ENCODE assay signal across 11 cellular contexts in genomic region chr3:41716391-41716910, GRCh38.
A peak's percentile ranks its signal among the peaks of the same experiment; 100 is the strongest.
DNase-seq lines count a peak whose midpoint lies in the region; ATAC-seq and TF ChIP-seq lines count a peak whose summit lies in the region.
"Had no signal": no experiment of that assay in that cellular context is flagged by ENCODE, and none has a peak within 500 bp of the region (broad histone marks: within the 10 kb centered on the region; RNA-seq: fewer than 3 reads in every experiment).

No MANE protein-coding gene starts in this region.

- no peak overlapping the region for H3K4me3 Mint-ChIP-seq in chondrocyte (ENCODE audit: unreplicated experiment)
- no peak overlapping the region for H3K4me3 Mint-ChIP-seq in mesothelial cell of epicardium
- no peak overlapping the region for H3K4me3 Mint-ChIP-seq in activated CD4-positive, alpha-beta memory T cell treated with anti-CD3 and anti-CD28 coated beads, Interleukin-2, amount 10 ng/mL, durations not matched to agents 7 days and 5 days
- H3K4me3 Mint-ChIP-seq in stimulated activated naive CD8-positive, alpha-beta T cell treated with anti-CD3 and anti-CD28 coated beads, Interleukin-15, amount 100 ng/mL, for 72 hours, result no peak overlapping the region

- ATAC-seq in GM21515 (IDR thresholded peaks at IDR 0.05; ENCODE audit: unreplicated experiment), result no peak
- no peak for ATAC-seq in stimulated activated naive CD8-positive, alpha-beta T cell treated with anti-CD3 and anti-CD28 coated beads, Interleukin-15, amount 100 ng/mL, for 72 hours
- ATAC-seq: K562 had no signal

- POLR2A ChIA-PET in activated CD4-positive, alpha-beta memory T cell treated with anti-CD3 and anti-CD28 coated beads, Interleukin-2, amount 10 ng/mL, durations not matched to agents 7 days and 5 days (lab: Charles Lee), result no interaction called here

- no peak for TF ChIP-seq EP300 in tibial nerve (IDR thresholded peaks at IDR 0.05)

- DNase-seq in BE2C (no peak), NCI-H1092 treated with DMSO at 0.1 percent for 48 hours (lab: John Stamatoyannopoulos, UW) (peak; percentile 2), chondrocyte (ENCODE audit: low spot score) (no peak), mesothelial cell of epicardium (ENCODE audit: low spot score in 2 of 2, unreplicated experiment in 2 of 2) (no peak), tibial nerve (ENCODE audit: low spot score in 2 of 2) (no peak)
- DNase-seq in activated CD4-positive, alpha-beta memory T cell treated with anti-CD3 and anti-CD28 coated beads, Interleukin-2, amount 10 ng/mL, durations not matched to agents 7 days and 5 days, result no peak
- DNase-seq in stimulated activated naive CD8-positive, alpha-beta T cell treated with anti-CD3 and anti-CD28 coated beads, Interleukin-15, amount 100 ng/mL, for 72 hours, result no peak
- DNase-seq: activated CD4-positive, alpha-beta T cell treated with anti-CD3 and anti-CD28 coated beads, Interleukin-2, amount 50 U/mL, for 4 hours; sigmoid colon had no signal

- H3K4me1 ChIP-seq in BE2C (no peaks in the 10 kb centered on the region), tibial nerve (peaks cover 0 to 5% (median 0%) of the 10 kb centered on the region in 4 donors)

- H3K9me3 Mint-ChIP-seq in chondrocyte (ENCODE audit: low read depth) (no peaks in the 10 kb centered on the region), mesothelial cell of epicardium (no peaks in the 10 kb centered on the region)
- H3K9me3 Mint-ChIP-seq in activated CD4-positive, alpha-beta memory T cell treated with anti-CD3 and anti-CD28 coated beads, Interleukin-2, amount 10 ng/mL, durations not matched to agents 7 days and 5 days, result no peaks in the 10 kb centered on the region
- no peaks in the 10 kb centered on the region for H3K9me3 Mint-ChIP-seq in stimulated activated naive CD8-positive, alpha-beta T cell treated with anti-CD3 and anti-CD28 coated beads, Interleukin-15, amount 100 ng/mL, for 72 hours

- H3K27me3 Mint-ChIP-seq in chondrocyte (ENCODE audit: low read depth) (no peaks in the 10 kb centered on the region), mesothelial cell of epicardium (ENCODE audit: low read depth) (no peaks in the 10 kb centered on the region)
- H3K27me3 Mint-ChIP-seq in activated CD4-positive, alpha-beta memory T cell treated with anti-CD3 and anti-CD28 coated beads, Interleukin-2, amount 10 ng/mL, durations not matched to agents 7 days and 5 days, result no peaks in the 10 kb centered on the region
- no peaks in the 10 kb centered on the region for H3K27me3 Mint-ChIP-seq in stimulated activated naive CD8-positive, alpha-beta T cell treated with anti-CD3 and anti-CD28 coated beads, Interleukin-15, amount 100 ng/mL, for 72 hours

- H3K4me1 Mint-ChIP-seq in chondrocyte (ENCODE audit: low read depth) (peaks cover 6% of the 10 kb centered on the region), mesothelial cell of epicardium (peaks cover 15% of the 10 kb centered on the region)
- no peaks in the 10 kb centered on the region for H3K4me1 Mint-ChIP-seq in activated CD4-positive, alpha-beta memory T cell treated with anti-CD3 and anti-CD28 coated beads, Interleukin-2, amount 10 ng/mL, durations not matched to agents 7 days and 5 days
- no peaks in the 10 kb centered on the region for H3K4me1 Mint-ChIP-seq in stimulated activated naive CD8-positive, alpha-beta T cell treated with anti-CD3 and anti-CD28 coated beads, Interleukin-15, amount 100 ng/mL, for 72 hours

- H3K27me3 ChIP-seq in BE2C, result no peaks in the 10 kb centered on the region
- H3K27me3 ChIP-seq in tibial nerve, result no peaks in the 10 kb centered on the region
- H3K27me3 ChIP-seq: sigmoid colon had no signal

- TF ChIP-seq POLR2A in tibial nerve (IDR thresholded peaks at IDR 0.05), result no peak

- no peaks in the 10 kb centered on the region for H3K36me3 Mint-ChIP-seq in chondrocyte (ENCODE audit: low read depth)
- no peaks in the 10 kb centered on the region for H3K36me3 Mint-ChIP-seq in mesothelial cell of epicardium
- no peaks in the 10 kb centered on the region for H3K36me3 Mint-ChIP-seq in activated CD4-positive, alpha-beta memory T cell treated with anti-CD3 and anti-CD28 coated beads, Interleukin-2, amount 10 ng/mL, durations not matched to agents 7 days and 5 days (ENCODE audit: low read depth)

- no peak overlapping the region for H3K27ac ChIP-seq in tibial nerve
- H3K27ac ChIP-seq: sigmoid colon had no signal

- H3K9me3 ChIP-seq in BE2C (no peaks in the 10 kb centered on the region), tibial nerve (no peaks in the 10 kb centered on the region)
- H3K9me3 ChIP-seq: sigmoid colon had no signal

- H3K27ac Mint-ChIP-seq in chondrocyte (ENCODE audit: unreplicated experiment) (no peak overlapping the region), mesothelial cell of epicardium (no peak overlapping the region)
- no peak overlapping the region for H3K27ac Mint-ChIP-seq in activated CD4-positive, alpha-beta memory T cell treated with anti-CD3 and anti-CD28 coated beads, Interleukin-2, amount 10 ng/mL, durations not matched to agents 7 days and 5 days
- no peak overlapping the region for H3K27ac Mint-ChIP-seq in stimulated activated naive CD8-positive, alpha-beta T cell treated with anti-CD3 and anti-CD28 coated beads, Interleukin-15, amount 100 ng/mL, for 72 hours

- 88% methylated on average over 3 of the region's 3 CpGs for WGBS in tibial nerve, 2 donors

- H3K4me3 ChIP-seq in BE2C (ENCODE audit: low read depth, low read length) (no peak overlapping the region), tibial nerve (no peak overlapping the region)
- H3K4me3 ChIP-seq: K562, sigmoid colon had no signal

- no peaks in the 10 kb centered on the region for H3K36me3 ChIP-seq in BE2C
- H3K36me3 ChIP-seq in tibial nerve, result no peaks in the 10 kb centered on the region
- H3K36me3 ChIP-seq: sigmoid colon had no signal

- CTCF ChIA-PET in activated CD4-positive, alpha-beta memory T cell treated with anti-CD3 and anti-CD28 coated beads, Interleukin-2, amount 10 ng/mL, durations not matched to agents 7 days and 5 days (lab: Charles Lee), result no interaction called here

- TF ChIP-seq CTCF in BE2C (IDR thresholded peaks at IDR 0.05; ENCODE audit: low read depth, low read length) (peak; percentile 25; the same call in 1 of the 2 replicates), chondrocyte (IDR thresholded peaks at IDR 0.05) (peak; percentile 89), mesothelial cell of epicardium (IDR thresholded peaks at IDR 0.05; ENCODE audit: unreplicated experiment) (peak; percentile 22), tibial nerve (IDR thresholded peaks at IDR 0.05) (peak in 1 of 5 experiments; percentile 13)
